In genomic region chr4:2132438-2132837, GRCh38 we compare ENCODE assay signal across 15 cellular contexts.
"Had no signal": no experiment of that assay in that cellular context is flagged by ENCODE, and none has a peak within 500 bp of the region (broad histone marks: within the 10 kb centered on the region; RNA-seq: fewer than 3 reads in every experiment).

No MANE protein-coding gene starts in this region.

- H3K4me1 ChIP-seq: esophagus squamous epithelium, foreskin keratinocyte, left ventricle myocardium inferior, sigmoid colon, testis had no signal

- H3K4me3 ChIP-seq: coronary artery, esophagus squamous epithelium, left ventricle myocardium inferior, mucosa of descending colon, ovary, sigmoid colon, spleen, testis had no signal

- H3K36me3 ChIP-seq: esophagus squamous epithelium, left ventricle myocardium inferior, ovary, sigmoid colon, spleen had no signal

- H3K9me3 ChIP-seq: ovary, testis had no signal

- DNase-seq: activated CD4-positive, alpha-beta T cell treated with anti-CD3 and anti-CD28 coated beads, Interleukin-2, amount 50 U/mL, for 48 hours; activated T-cell treated with anti-CD3 and anti-CD28 coated beads, Interleukin-2, amount 50 U/mL, for 24 hours; amniotic stem cell; central memory CD4-positive, alpha-beta T cell; esophagus squamous epithelium; left ventricle myocardium inferior; mucosa of descending colon; naive thymus-derived CD4-positive, alpha-beta T cell; ovary; sigmoid colon; spleen; stimulated activated naive CD8-positive, alpha-beta T cell treated with anti-CD3 and anti-CD28 coated beads, Interleukin-15, amount 100 ng/mL, for 72 hours; testis had no signal

- ATAC-seq: foreskin keratinocyte; mucosa of descending colon; naive thymus-derived CD4-positive, alpha-beta T cell; stimulated activated naive CD8-positive, alpha-beta T cell treated with anti-CD3 and anti-CD28 coated beads, Interleukin-15, amount 100 ng/mL, for 72 hours had no signal

- H3K27me3 ChIP-seq: esophagus squamous epithelium, ovary, sigmoid colon, spleen, testis had no signal

- H3K27ac ChIP-seq: coronary artery, esophagus squamous epithelium, foreskin keratinocyte, left ventricle myocardium inferior, ovary, sigmoid colon, spleen, testis had no signal
